ENCODE assay signal across 20 cellular contexts in genomic region chr6:27426045-27426620, GRCh38. TPM values are rescaled to one million over a fixed set of nuclear protein-coding genes. Genes with fewer than 3 reads are reported as not detected.
DNase-seq lines count a peak whose midpoint lies in the region; ATAC-seq and FAIRE-seq lines count a peak whose summit lies in the region.
"Had no signal": no experiment of that assay in that cellular context is flagged by ENCODE, and none has a peak within 500 bp of the region (broad histone marks: within the 10 kb centered on the region; RNA-seq: fewer than 3 reads in every experiment).

No MANE protein-coding gene starts in this region.

- DNase-seq in Ammon's horn (ENCODE audit: low spot score) (peak; percentile 75), HTR-8/SVneo (ENCODE audit: insufficient read length, low spot score) (no peak), caudate nucleus (lab: John Stamatoyannopoulos, UW) (peak in 39 of 61 donors; percentile 5 to 85 (median 32)), posterior cingulate gyrus (peak in 9 of 10 donors; percentile 38 to 94 (median 69))
- DNase-seq in activated T-cell treated with anti-CD3 and anti-CD28 coated beads, Interleukin-2, amount 50 U/mL, for 1 hour: no peak
- DNase-seq in T-helper 2 cell treated with Interferon-gamma antibody and Interleukin-4, amounts not matched to agents 5 μg/mL and 100 μg/mL, for 36 hours (ENCODE audit: low spot score): no peak
- DNase-seq in activated T-cell treated with anti-CD3 and anti-CD28 coated beads, Interleukin-2, amount 50 U/mL, for 72 hours: no peak
- DNase-seq: CD4-positive, alpha-beta memory T cell; DMS79 treated with DMSO at 0.1 percent for 48 hours; NCI-H1048; NCI-H146; NCI-H2029 treated with DMSO at 0.1 percent for 48 hours; NCI-H446 treated with DMSO at 0.1 percent for 48 hours; NCI-H774; RPMI8226; SHP77 treated with DMSO at 0.1 percent for 48 hours; SK-N-SH had no signal

- intact Hi-C loops in posterior cingulate gyrus (cut with DNase I): no loop called here

- peak overlapping the region; percentile 32 for H3K27ac ChIP-seq in caudate nucleus (ENCODE audit: low read depth, low read length)
- H3K27ac ChIP-seq: KMS-11 had no signal

- peaks cover 3% of the 10 kb centered on the region for H3K4me1 Mint-ChIP-seq in T-helper 2 cell treated with Interferon-gamma antibody and Interleukin-4, amounts not matched to agents 5 μg/mL and 100 μg/mL, for 36 hours (ENCODE audit: low read depth)
- no peaks in the 10 kb centered on the region for H3K4me1 Mint-ChIP-seq in activated T-cell treated with anti-CD3 and anti-CD28 coated beads, Interleukin-2, amount 50 U/mL, for 72 hours (ENCODE audit: low read depth)
- H3K4me1 Mint-ChIP-seq: CD4-positive, alpha-beta memory T cell had no signal

- peaks cover 19% of the 10 kb centered on the region for H3K9me3 Mint-ChIP-seq in T-helper 2 cell treated with Interferon-gamma antibody and Interleukin-4, amounts not matched to agents 5 μg/mL and 100 μg/mL, for 36 hours
- H3K9me3 Mint-ChIP-seq in activated T-cell treated with anti-CD3 and anti-CD28 coated beads, Interleukin-2, amount 50 U/mL, for 72 hours: peaks cover 3 to 8% of the 10 kb centered on the region in 2 donors

- H3K27ac Mint-ChIP-seq in T-helper 2 cell treated with Interferon-gamma antibody and Interleukin-4, amounts not matched to agents 5 μg/mL and 100 μg/mL, for 36 hours: no peak overlapping the region
- no peak overlapping the region for H3K27ac Mint-ChIP-seq in activated T-cell treated with anti-CD3 and anti-CD28 coated beads, Interleukin-2, amount 50 U/mL, for 72 hours
- H3K27ac Mint-ChIP-seq: CD4-positive, alpha-beta memory T cell had no signal

- no peaks in the 10 kb centered on the region for H3K36me3 Mint-ChIP-seq in T-helper 2 cell treated with Interferon-gamma antibody and Interleukin-4, amounts not matched to agents 5 μg/mL and 100 μg/mL, for 36 hours (ENCODE audit: low read depth)
- peaks cover 0 to 1% of the 10 kb centered on the region in 2 donors for H3K36me3 Mint-ChIP-seq in activated T-cell treated with anti-CD3 and anti-CD28 coated beads, Interleukin-2, amount 50 U/mL, for 72 hours (ENCODE audit: insufficient read depth in 2 of 2)
- H3K36me3 Mint-ChIP-seq: CD4-positive, alpha-beta memory T cell had no signal

- H3K27me3 Mint-ChIP-seq in T-helper 2 cell treated with Interferon-gamma antibody and Interleukin-4, amounts not matched to agents 5 μg/mL and 100 μg/mL, for 36 hours (ENCODE audit: low read depth): no peaks in the 10 kb centered on the region
- H3K27me3 Mint-ChIP-seq in activated T-cell treated with anti-CD3 and anti-CD28 coated beads, Interleukin-2, amount 50 U/mL, for 72 hours (ENCODE audit: low read depth): peaks cover 7% of the 10 kb centered on the region

- no peak overlapping the region for H3K4me3 Mint-ChIP-seq in T-helper 2 cell treated with Interferon-gamma antibody and Interleukin-4, amounts not matched to agents 5 μg/mL and 100 μg/mL, for 36 hours
- H3K4me3 Mint-ChIP-seq in activated T-cell treated with anti-CD3 and anti-CD28 coated beads, Interleukin-2, amount 50 U/mL, for 72 hours: no peak overlapping the region
- H3K4me3 Mint-ChIP-seq: CD4-positive, alpha-beta memory T cell had no signal

- FAIRE-seq in HTR-8/SVneo (lab: Jason Lieb, UNC): peak; percentile 20
- FAIRE-seq: A204.1, H1 had no signal

- no peak for ATAC-seq in activated T-cell treated with anti-CD3 and anti-CD28 coated beads, Interleukin-2, amount 50 U/mL, for 72 hours (replicated peaks in 1 of 2)

RNA-seq across cellular contexts. Expression of gene ZNF391, which starts 37.6 kb away (rescaled TPM):
- total RNA-seq in activated T-cell treated with anti-CD3 and anti-CD28 coated beads, Interleukin-2, amount 50 U/mL, for 72 hours: 10 to 100 TPM in 1 of 2 donors, 1 to 10 TPM in 1; 3.9 to 10.1 TPM

RNA-seq across cellular contexts. Expression of gene ZNF184, which starts 46.8 kb away (rescaled TPM):
- 10 to 100 TPM; 12.3 to 13.1 TPM for total RNA-seq in activated T-cell treated with anti-CD3 and anti-CD28 coated beads, Interleukin-2, amount 50 U/mL, for 72 hours

Comparison
In these comparisons a context has a peak if more than half of its experiments do, and no peak if none do; other contexts are left out.
1. DNase-seq: peak in Ammon's horn (single experiment), caudate nucleus (39 of 61) and posterior cingulate gyrus (9 of 10); none in HTR-8/SVneo (single experiment), activated T-cell treated with anti-CD3 and anti-CD28 coated beads, Interleukin-2, amount 50 U/mL, for 1 hour (single experiment), T-helper 2 cell treated with Interferon-gamma antibody and Interleukin-4, amounts not matched to agents 5 μg/mL and 100 μg/mL, for 36 hours (single experiment) and activated T-cell treated with anti-CD3 and anti-CD28 coated beads, Interleukin-2, amount 50 U/mL, for 72 hours (0 of 2).